In genomic region chr1:227794813-227795183, GRCh38 we compare ENCODE assay signal across 15 cellular contexts. TPM values are rescaled to one million over a fixed set of nuclear protein-coding genes. Genes with fewer than 3 reads are reported as not detected.
DNase-seq lines count a peak whose midpoint lies in the region; ATAC-seq and TF ChIP-seq lines count a peak whose summit lies in the region.
"Had no signal": no experiment of that assay in that cellular context is flagged by ENCODE, and none has a peak within 500 bp of the region (broad histone marks: within the 10 kb centered on the region; RNA-seq: fewer than 3 reads in every experiment).

No MANE protein-coding gene starts in this region.

- H3K36me3 Mint-ChIP-seq in activated naive CD8-positive, alpha-beta T cell treated with anti-CD3 and anti-CD28 coated beads, Interleukin-2, amount 50 U/mL, for 24 hours (ENCODE audit: low read depth) = no peaks in the 10 kb centered on the region

- no peak overlapping the region for H3K9ac ChIP-seq in mesendoderm (ENCODE audit: low read length)

- H3K23ac ChIP-seq in mesendoderm (ENCODE audit: low read length) = no peak overlapping the region

- H4K8ac ChIP-seq in mesendoderm (ENCODE audit: low read depth, low read length) = no peak overlapping the region

- H3K36me3 ChIP-seq in mesendoderm (ENCODE audit: control insufficient read depth, insufficient read depth, low read length) (no peaks in the 10 kb centered on the region), transverse colon (no peaks in the 10 kb centered on the region)
- H3K36me3 ChIP-seq: Peyer's patch had no signal

- H3K4me1 ChIP-seq in mesendoderm (ENCODE audit: control insufficient read depth, low read depth, low read length) (no peaks in the 10 kb centered on the region), transverse colon (peaks cover 0 to 11% (median 8%) of the 10 kb centered on the region in 4 donors)

- H2BK120ac ChIP-seq in mesendoderm (ENCODE audit: low read depth, low read length) = no peak overlapping the region

- H3K27ac Mint-ChIP-seq in stimulated activated naive CD8-positive, alpha-beta T cell treated with anti-CD3 and anti-CD28 coated beads, Interleukin-15, amount 100 ng/mL, for 72 hours = no peak overlapping the region
- no peak overlapping the region for H3K27ac Mint-ChIP-seq in activated naive CD8-positive, alpha-beta T cell treated with anti-CD3 and anti-CD28 coated beads, Interleukin-2, amount 50 U/mL, for 24 hours

- no peaks in the 10 kb centered on the region for H3K79me1 ChIP-seq in mesendoderm (ENCODE audit: low read length)

- H3K4me2 ChIP-seq in mesendoderm (ENCODE audit: low read length) = no peak overlapping the region

- no peak overlapping the region for H3K4me3 Mint-ChIP-seq in stimulated activated naive CD8-positive, alpha-beta T cell treated with anti-CD3 and anti-CD28 coated beads, Interleukin-15, amount 100 ng/mL, for 72 hours
- H3K4me3 Mint-ChIP-seq in activated naive CD8-positive, alpha-beta T cell treated with anti-CD3 and anti-CD28 coated beads, Interleukin-2, amount 50 U/mL, for 24 hours = no peak overlapping the region

- in situ Hi-C loops in transverse colon (cut with MboI; ENCODE audit: low pct_ligation_motif_present in 1 of 4, low pct_unique_long_range_greater_than_20kb in 1 of 4, low sequenced_read_pairs in 3 of 4) = no loop called here

- no peaks in the 10 kb centered on the region for H3K27me3 Mint-ChIP-seq in stimulated activated naive CD8-positive, alpha-beta T cell treated with anti-CD3 and anti-CD28 coated beads, Interleukin-15, amount 100 ng/mL, for 72 hours
- H3K27me3 Mint-ChIP-seq in activated naive CD8-positive, alpha-beta T cell treated with anti-CD3 and anti-CD28 coated beads, Interleukin-2, amount 50 U/mL, for 24 hours = no peaks in the 10 kb centered on the region

- no peaks in the 10 kb centered on the region for H3K9me3 Mint-ChIP-seq in stimulated activated naive CD8-positive, alpha-beta T cell treated with anti-CD3 and anti-CD28 coated beads, Interleukin-15, amount 100 ng/mL, for 72 hours
- no peaks in the 10 kb centered on the region for H3K9me3 Mint-ChIP-seq in activated naive CD8-positive, alpha-beta T cell treated with anti-CD3 and anti-CD28 coated beads, Interleukin-2, amount 50 U/mL, for 24 hours

- no peak overlapping the region for H3K18ac ChIP-seq in mesendoderm (ENCODE audit: low read length)

- intact Hi-C loops in transverse colon (cut with DNase I; ENCODE audit: low total_unique reads) = loop anchor here (10.0 kb wide), 1 partner anchor 90 kb away; no protein-coding TSS in a partner anchor

- H3K4ac ChIP-seq in mesendoderm (ENCODE audit: low read depth, low read length) = no peak overlapping the region

- DNase-seq in stimulated activated naive CD8-positive, alpha-beta T cell treated with anti-CD3 and anti-CD28 coated beads, Interleukin-15, amount 100 ng/mL, for 72 hours = no peak
- no peak for DNase-seq in stimulated activated naive CD8-positive, alpha-beta T cell treated with anti-CD3 and anti-CD28 coated beads, Interleukin-15, Interleukin-2, amounts not matched to agents 100 U/mL and 50 U/mL, for 24 hours
- DNase-seq in activated naive CD8-positive, alpha-beta T cell treated with anti-CD3 and anti-CD28 coated beads, Interleukin-2, amount 50 U/mL, for 24 hours = no peak
- DNase-seq in mesendoderm = peak; percentile 3
- DNase-seq in transverse colon = no peak
- DNase-seq in NCI-H1092 treated with DMSO at 0.1 percent for 48 hours (lab: John Stamatoyannopoulos, UW) = no peak
- DNase-seq: activated T-cell treated with anti-CD3 and anti-CD28 coated beads for 4 hours, NCI-H1048, Peyer's patch had no signal

- H3K79me2 ChIP-seq in mesendoderm (ENCODE audit: control insufficient read depth, insufficient read depth, low read length) = no peaks in the 10 kb centered on the region

- no peaks in the 10 kb centered on the region for H3K4me1 Mint-ChIP-seq in stimulated activated naive CD8-positive, alpha-beta T cell treated with anti-CD3 and anti-CD28 coated beads, Interleukin-15, amount 100 ng/mL, for 72 hours
- no peaks in the 10 kb centered on the region for H3K4me1 Mint-ChIP-seq in activated naive CD8-positive, alpha-beta T cell treated with anti-CD3 and anti-CD28 coated beads, Interleukin-2, amount 50 U/mL, for 24 hours

- H3K27me3 ChIP-seq in mesendoderm (ENCODE audit: insufficient read depth, low read length, poor library complexity) (no peaks in the 10 kb centered on the region), transverse colon (peaks cover 4% of the 10 kb centered on the region)
- H3K27me3 ChIP-seq: Peyer's patch had no signal

- TF ChIP-seq POLR2A in transverse colon (IDR thresholded peaks at IDR 0.05) = no peak

- no peak overlapping the region for H2BK5ac ChIP-seq in mesendoderm (ENCODE audit: low read length)

- peak overlapping the region; percentile 17 for H3K56ac ChIP-seq in mesendoderm (ENCODE audit: low read length)

- TF ChIP-seq CTCF in transverse colon (IDR thresholded peaks at IDR 0.05) = no peak

- ATAC-seq in stimulated activated naive CD8-positive, alpha-beta T cell treated with anti-CD3 and anti-CD28 coated beads, Interleukin-15, amount 100 ng/mL, for 72 hours = peak; percentile 8
- no peak for ATAC-seq in stimulated activated naive CD8-positive, alpha-beta T cell treated with anti-CD3 and anti-CD28 coated beads, Interleukin-15, Interleukin-2, amounts not matched to agents 100 U/mL and 50 U/mL, for 24 hours
- ATAC-seq in activated naive CD8-positive, alpha-beta T cell treated with anti-CD3 and anti-CD28 coated beads, Interleukin-2, amount 50 U/mL, for 24 hours = peak; percentile 6
- ATAC-seq in GM18498 (IDR thresholded peaks at IDR 0.05; ENCODE audit: unreplicated experiment) (no peak), HG03442 (IDR thresholded peaks at IDR 0.05; ENCODE audit: unreplicated experiment) (no peak)

- peak overlapping the region; percentile 90 for H2AK5ac ChIP-seq in mesendoderm (ENCODE audit: low read length)

- no peak overlapping the region for H2BK15ac ChIP-seq in mesendoderm (replicated peaks; ENCODE audit: low read depth)

- no peak overlapping the region for H3K4me3 ChIP-seq in mesendoderm (ENCODE audit: low read length)
- H3K4me3 ChIP-seq in transverse colon = no peak overlapping the region
- H3K4me3 ChIP-seq: Peyer's patch had no signal

- H4K5ac ChIP-seq in mesendoderm (ENCODE audit: low read length) = no peak overlapping the region

- H3K9me3 ChIP-seq in transverse colon = no peaks in the 10 kb centered on the region
- H3K9me3 ChIP-seq: Peyer's patch had no signal

- no CpG with 5 or more reads among the region's 11 CpGs for WGBS in mesendoderm (ENCODE audit: extremely low coverage, insufficient coverage, low lambda C conversion rate)
- WGBS in transverse colon (ENCODE audit: low coverage in 1 of 2), 2 donors = 61% methylated on average over 11 of the region's 11 CpGs; no CpG with 5 or more reads in 1 of the 2 donors

- TF ChIP-seq EP300 in transverse colon (IDR thresholded peaks at IDR 0.05; ENCODE audit: low read depth) = no peak

- H3K27ac ChIP-seq in mesendoderm (ENCODE audit: low read depth, low read length) = no peak overlapping the region
- peak overlapping the region in 2 of 4 donors; percentile 26 to 30 for H3K27ac ChIP-seq in transverse colon

RNA-seq across cellular contexts. Expression of gene PRSS38, which starts 20.7 kb away (rescaled TPM):
- not detected for polyA plus RNA-seq in mesendoderm (2013, experiment 1 of 2)
- not detected for polyA plus RNA-seq in mesendoderm (2013, experiment 2 of 2)
- total RNA-seq in transverse colon = not detected
- total RNA-seq: chondrocyte; epithelial cell of proximal tubule; lower leg skin; Peyer's patch; T-helper 2 cell treated with Interferon-gamma antibody and Interleukin-4, amounts not matched to agents 100 ng/mL and 5 ng/mL, for 36 hours had no signal

RNA-seq across cellular contexts. Expression of gene SNAP47, which starts 59.6 kb away (rescaled TPM):
- 20.3 TPM for polyA plus RNA-seq in mesendoderm (2013, experiment 1 of 2)
- polyA plus RNA-seq in mesendoderm (2013, experiment 2 of 2) = 20.4 TPM
- 10 to 100 TPM; 24.1 to 49.0 (median 38.4) TPM for total RNA-seq in transverse colon

RNA-seq across cellular contexts. Expression of gene JMJD4, which starts 59.7 kb away (rescaled TPM):
- 10.8 TPM for polyA plus RNA-seq in mesendoderm (2013, experiment 1 of 2)
- polyA plus RNA-seq in mesendoderm (2013, experiment 2 of 2) = 10.8 TPM
- 10 to 100 TPM in 3 of 4 donors, 1 to 10 TPM in 1; 6.8 to 52.7 (median 19.8) TPM for total RNA-seq in transverse colon

Comparison
In these comparisons a context has a peak if more than half of its experiments do, and no peak if none do; other contexts are left out.
1. ATAC-seq: peak in stimulated activated naive CD8-positive, alpha-beta T cell treated with anti-CD3 and anti-CD28 coated beads, Interleukin-15, amount 100 ng/mL, for 72 hours (single experiment) and activated naive CD8-positive, alpha-beta T cell treated with anti-CD3 and anti-CD28 coated beads, Interleukin-2, amount 50 U/mL, for 24 hours (single experiment); none in stimulated activated naive CD8-positive, alpha-beta T cell treated with anti-CD3 and anti-CD28 coated beads, Interleukin-15, Interleukin-2, amounts not matched to agents 100 U/mL and 50 U/mL, for 24 hours (single experiment), GM18498 (single experiment) and HG03442 (single experiment).